In genomic region chr18:61290616-61291015, GRCh38 we compare ENCODE assay signal across 8 cellular contexts. TPM values are rescaled to one million over a fixed set of nuclear protein-coding genes. Genes with fewer than 3 reads are reported as not detected.
"Had no signal": no experiment of that assay in that cellular context is flagged by ENCODE, and none has a peak within 500 bp of the region (broad histone marks: within the 10 kb centered on the region; RNA-seq: fewer than 3 reads in every experiment).

No MANE protein-coding gene starts in this region.

- H3K36me3 Mint-ChIP-seq: IgD-negative memory B cell had no signal

- H3K27ac ChIP-seq: HL-60 had no signal

- H3K4me3 Mint-ChIP-seq: IgD-negative memory B cell had no signal

- H3K4me1 Mint-ChIP-seq: IgD-negative memory B cell had no signal

- H3K27me3 Mint-ChIP-seq: IgD-negative memory B cell had no signal

- H3K27ac Mint-ChIP-seq: IgD-negative memory B cell had no signal

- H3K4me3 ChIP-seq: K562 had no signal

- ATAC-seq: HepG2, K562 had no signal

- DNase-seq: IMR-90, KBM-7, KG1 had no signal

RNA-seq across cellular contexts. Expression of gene CDH20, which starts 42.6 kb away (rescaled TPM):
- total RNA-seq: HepG2, HT-29, IMR-90, K562 had no signal
- polyA plus RNA-seq: HepG2, IgD-negative memory B cell, IMR-90, K562 had no signal
